ENCODE assay signal across 8 cellular contexts in the genomic region with DNA sequence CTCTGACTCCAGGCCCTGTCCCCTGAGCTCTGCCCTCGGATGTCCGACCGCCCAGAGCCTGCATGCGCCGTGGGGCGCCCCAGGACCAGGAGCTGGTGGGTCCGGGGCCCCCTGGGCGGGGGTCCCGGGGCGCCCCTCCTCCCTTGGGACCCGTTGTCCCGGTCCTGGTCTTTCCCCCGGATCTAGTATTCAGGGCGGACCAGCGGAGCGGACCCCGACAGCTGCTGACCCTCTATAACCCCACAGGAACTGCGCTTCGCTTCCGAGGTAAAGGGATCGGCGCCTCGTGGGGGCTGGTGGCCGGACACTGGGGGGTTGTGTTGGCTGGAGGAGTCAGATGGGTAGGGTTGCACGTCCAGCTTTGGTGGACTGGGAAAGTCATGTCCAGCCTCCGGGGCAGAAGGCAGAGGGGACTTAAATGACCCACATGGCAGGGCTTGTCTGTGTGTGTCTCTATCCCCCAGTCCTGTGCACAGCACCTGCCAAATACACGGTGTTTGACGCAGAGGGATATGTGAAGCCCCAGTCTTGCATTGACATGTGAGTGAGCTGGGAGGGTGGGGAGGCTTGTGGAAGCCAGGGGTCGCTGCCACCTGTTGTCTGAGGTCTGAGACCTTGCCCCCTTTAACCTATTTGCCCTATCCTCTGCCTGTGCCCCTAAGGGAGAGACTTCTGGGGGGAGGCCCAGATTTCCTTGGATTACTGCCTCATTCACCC. TPM values are rescaled to one million over a fixed set of nuclear protein-coding genes. Genes with fewer than 3 reads are reported as not detected.
DNase-seq lines count a peak whose midpoint lies in the region; ATAC-seq and TF ChIP-seq lines count a peak whose summit lies in the region.

No MANE protein-coding gene starts in this region.

- H3F3A ChIP-seq in neural cell (ENCODE audit: insufficient read depth, low read length, poor library complexity, severe bottlenecking), result no peaks in the 10 kb centered on the region

- peak in 4 of 6 experiments; percentile 13 to 43 (median 24) for DNase-seq in stimulated activated naive CD4-positive, alpha-beta T cell (lab: John Stamatoyannopoulos, UW)
- no peak for DNase-seq in stimulated activated naive CD4-positive, alpha-beta T cell treated with Interleukin-2 at 50 U/mL for 16 hours (lab: John Stamatoyannopoulos, UW)
- DNase-seq in SJSA1 (ENCODE audit: low read depth in 1 of 2, low spot score in 2 of 2) (no peak), epithelial cell of esophagus (ENCODE audit: low read depth) (peak; percentile 27), AG08395 (ENCODE audit: low spot score) (no peak)

- no peaks in the 10 kb centered on the region for H3K9me2 ChIP-seq in neural cell (ENCODE audit: insufficient read depth, low read length)

- H3K27me3 ChIP-seq in SJSA1 (replicated peaks), result no peaks in the 10 kb centered on the region
- H3K27me3 ChIP-seq in neural cell (ENCODE audit: insufficient read depth, low read depth, low read length), result no peaks in the 10 kb centered on the region

- H3K79me2 ChIP-seq in neural cell (replicated peaks; ENCODE audit: insufficient read depth, low read length), result peaks cover 4% of the 10 kb centered on the region

- peak overlapping the region; percentile 89 for H3K9ac ChIP-seq in neural cell (ENCODE audit: low read length)

- H3K36me3 ChIP-seq in SJSA1, result 0 out of 2 replicates have a peak, but pooled peaks cover 1% of the 10 kb centered on the region
- H3K36me3 ChIP-seq in neural cell (ENCODE audit: insufficient read depth, low read length), result no peaks in the 10 kb centered on the region

- no peak for ATAC-seq in GM19455 (IDR thresholded peaks at IDR 0.05; ENCODE audit: unreplicated experiment)
- no peak for ATAC-seq in HG02610 (IDR thresholded peaks at IDR 0.05; ENCODE audit: unreplicated experiment)

- peak overlapping the region; percentile 72 for H3K4me2 ChIP-seq in neural cell (ENCODE audit: low read length)

- peak overlapping the region; percentile 79 for H2AFZ ChIP-seq in neural cell (ENCODE audit: low read depth, low read length)

- H3K4me1 ChIP-seq in SJSA1 (replicated peaks), result peaks cover 9% of the 10 kb centered on the region

- no peak for TF ChIP-seq EP300 in neural cell (conservative IDR thresholded peaks at IDR 0.05; ENCODE audit: poor library complexity, severe bottlenecking)

- H3K4me3 ChIP-seq in SJSA1 (peak overlapping the region; percentile 49), epithelial cell of esophagus (ENCODE audit: low read length) (peak overlapping the region; percentile 77), neural cell (ENCODE audit: low read length) (peak overlapping the region; percentile 96)

- no peak overlapping the region for H3K27ac ChIP-seq in SJSA1
- peak overlapping the region; percentile 95 for H3K27ac ChIP-seq in neural cell (ENCODE audit: low read length)

- H4K20me1 ChIP-seq in neural cell (ENCODE audit: insufficient read depth), result no peaks in the 10 kb centered on the region

- TF ChIP-seq CTCF in epithelial cell of esophagus (IDR thresholded peaks at IDR 0.05; ENCODE audit: insufficient read depth, low read depth, low read length, missing control alignments) (peak; percentile 1), neural cell (IDR thresholded peaks at IDR 0.05; ENCODE audit: poor library complexity, severe bottlenecking) (no peak)

- TF ChIP-seq RAD21 in neural cell (conservative IDR thresholded peaks at IDR 0.05), result no peak

- H3K9me3 ChIP-seq in SJSA1 (replicated peaks) (no peaks in the 10 kb centered on the region), neural cell (ENCODE audit: low read length) (no peaks in the 10 kb centered on the region)

TF ChIP-seq in neural cell, 6 proteins besides CTCF, POLR2A, EP300 and RAD21:
- TF ChIP-seq MXI1 (conservative IDR thresholded peaks at IDR 0.05; ENCODE audit: poor library complexity, severe bottlenecking) (peak; percentile 35), SMC3 (conservative IDR thresholded peaks at IDR 0.05; ENCODE audit: poor library complexity) (no peak), TAF1 (IDR thresholded peaks at IDR 0.05; ENCODE audit: low read depth) (no peak)

RNA-seq across cellular contexts. Expression of a gene that starts 0.5 kb away (rescaled TPM):
- total RNA-seq in SJSA1 (2014; rRNA removed; shearing (Covaris generic)), result 10.9 and 11.0 TPM in 2 replicates
- polyA plus RNA-seq in neural cell, result 26.5 and 27.9 TPM in 2 replicates
- polyA minus RNA-seq in neural cell, result 14.4 and 19.1 TPM in 2 replicates

RNA-seq across cellular contexts. Expression of a gene that starts 10.7 kb away (rescaled TPM):
- total RNA-seq in SJSA1 (2014; rRNA removed; shearing (Covaris generic)), result 73.1 and 75.6 TPM in 2 replicates
- 0.48 and 2.0 TPM in 2 replicates for polyA plus RNA-seq in neural cell
- 1.2 TPM in 1 of 2 replicates, not detected in the other for polyA minus RNA-seq in neural cell

RNA-seq across cellular contexts. Expression of a gene that starts 26.8 kb away (rescaled TPM):
- total RNA-seq in SJSA1 (2014; rRNA removed; shearing (Covaris generic)), result 0.13 TPM in 1 of 2 replicates, not detected in the other
- 0.52 and 1.5 TPM in 2 replicates for polyA plus RNA-seq in neural cell
- polyA minus RNA-seq in neural cell, result 0.69 and 0.73 TPM in 2 replicates

RNA-seq across cellular contexts. Expression of a gene that starts 27.0 kb away (rescaled TPM):
- total RNA-seq in SJSA1 (2014; rRNA removed; shearing (Covaris generic)), result 17.0 and 19.5 TPM in 2 replicates
- 17.2 and 25.1 TPM in 2 replicates for polyA plus RNA-seq in neural cell
- polyA minus RNA-seq in neural cell, result 20.1 and 24.3 TPM in 2 replicates

RNA-seq across cellular contexts. Expression of a gene that starts 28.5 kb away (rescaled TPM):
- total RNA-seq in SJSA1 (2014; rRNA removed; shearing (Covaris generic)), result not detected in 2 replicates
- polyA plus RNA-seq in neural cell, result 21.0 and 23.5 TPM in 2 replicates
- polyA minus RNA-seq in neural cell, result 4.9 and 6.7 TPM in 2 replicates

Comparison
In these comparisons a context has a peak if more than half of its experiments do, and no peak if none do; other contexts are left out.
1. DNase-seq: peak in stimulated activated naive CD4-positive, alpha-beta T cell (4 of 6) and epithelial cell of esophagus (single experiment); none in stimulated activated naive CD4-positive, alpha-beta T cell treated with Interleukin-2 at 50 U/mL for 16 hours (single experiment), SJSA1 (0 of 2) and AG08395 (single experiment).
2. Peak in every context shown above with its lines, with median percentiles within 50 percentile points of each other: H3K4me3 ChIP-seq.